Comparison of ENCODE assay signal across 9 cellular contexts in genomic region chr22:45010532-45010900, GRCh38. TPM values are rescaled to one million over a fixed set of nuclear protein-coding genes. Genes with fewer than 3 reads are reported as not detected.
DNase-seq lines count a peak whose midpoint lies in the region; ATAC-seq and TF ChIP-seq lines count a peak whose summit lies in the region.
"Had no signal": no experiment of that assay in that cellular context is flagged by ENCODE, and none has a peak within 500 bp of the region (broad histone marks: within the 10 kb centered on the region; RNA-seq: fewer than 3 reads in every experiment).

No MANE protein-coding gene starts in this region.

- H3K4me1 Mint-ChIP-seq in activated CD4-positive, alpha-beta T cell treated with anti-CD3 and anti-CD28 coated beads for 36 hours: peaks cover 15% of the 10 kb centered on the region
- peaks cover 12% of the 10 kb centered on the region for H3K4me1 Mint-ChIP-seq in activated T-helper 1 cell treated with anti-CD3 and anti-CD28 coated beads, Interleukin-12 subunit alpha, Interleukin-12 subunit beta, Interleukin-2, Interleukin-4 antibody, amounts not matched to agents 30 ng/mL and 10 ng/mL and 1 ng/mL, durations not matched to agents 14 hours and 24 hours and 36 hours (ENCODE audit: low read depth)

- H3K9me3 ChIP-seq in iPS-18c (ENCODE audit: control insufficient read depth, insufficient read depth, low read length) (no peaks in the 10 kb centered on the region), thoracic aorta (no peaks in the 10 kb centered on the region)

- H3K27me3 Mint-ChIP-seq in activated CD4-positive, alpha-beta T cell treated with anti-CD3 and anti-CD28 coated beads for 36 hours: peaks cover 46% of the 10 kb centered on the region
- H3K27me3 Mint-ChIP-seq in activated T-helper 1 cell treated with anti-CD3 and anti-CD28 coated beads, Interleukin-12 subunit alpha, Interleukin-12 subunit beta, Interleukin-2, Interleukin-4 antibody, amounts not matched to agents 30 ng/mL and 10 ng/mL and 1 ng/mL, durations not matched to agents 14 hours and 24 hours and 36 hours (ENCODE audit: insufficient read depth): peaks cover 44% of the 10 kb centered on the region

- H3K27me3 ChIP-seq in thoracic aorta (replicated peaks; ENCODE audit: insufficient read depth): peaks cover 11% of the 10 kb centered on the region

- no peak overlapping the region for H3K27ac Mint-ChIP-seq in activated CD4-positive, alpha-beta T cell treated with anti-CD3 and anti-CD28 coated beads for 36 hours
- H3K27ac Mint-ChIP-seq in activated T-helper 1 cell treated with anti-CD3 and anti-CD28 coated beads, Interleukin-12 subunit alpha, Interleukin-12 subunit beta, Interleukin-2, Interleukin-4 antibody, amounts not matched to agents 30 ng/mL and 10 ng/mL and 1 ng/mL, durations not matched to agents 14 hours and 24 hours and 36 hours: peak overlapping the region; percentile 77

- H3K4me3 ChIP-seq in iPS-18c (ENCODE audit: insufficient read depth, low read depth, low read length) (peak overlapping the region; percentile 76), thoracic aorta (peak overlapping the region; percentile 65)
- H3K4me3 ChIP-seq: K562 had no signal

- intact Hi-C loops in activated CD4-positive, alpha-beta T cell treated with anti-CD3 and anti-CD28 coated beads for 36 hours (cut with DNase I, micrococcal nuclease): loop anchor here in 1 of 2 experiments (2.0 kb wide), 1 partner anchor 54 kb away; no protein-coding TSS in a partner anchor
- intact Hi-C loops in activated T-helper 1 cell treated with anti-CD3 and anti-CD28 coated beads, Interleukin-12 subunit alpha, Interleukin-12 subunit beta, Interleukin-2, Interleukin-4 antibody, amounts not matched to agents 30 ng/mL and 10 ng/mL and 1 ng/mL, durations not matched to agents 14 hours and 24 hours and 36 hours (cut with micrococcal nuclease): loop anchor here (10.0 kb wide), 1 partner anchor 84 kb away; no protein-coding TSS in a partner anchor
- intact Hi-C loops in posterior vena cava (cut with DNase I): no loop called here

- POLR2A ChIA-PET in activated CD4-positive, alpha-beta T cell treated with anti-CD3 and anti-CD28 coated beads for 36 hours (lab: Charles Lee): no interaction called here

- no peaks in the 10 kb centered on the region for H3K9me3 Mint-ChIP-seq in activated CD4-positive, alpha-beta T cell treated with anti-CD3 and anti-CD28 coated beads for 36 hours (ENCODE audit: low read depth)
- no peaks in the 10 kb centered on the region for H3K9me3 Mint-ChIP-seq in activated T-helper 1 cell treated with anti-CD3 and anti-CD28 coated beads, Interleukin-12 subunit alpha, Interleukin-12 subunit beta, Interleukin-2, Interleukin-4 antibody, amounts not matched to agents 30 ng/mL and 10 ng/mL and 1 ng/mL, durations not matched to agents 14 hours and 24 hours and 36 hours

- no peaks in the 10 kb centered on the region for H3K36me3 Mint-ChIP-seq in activated CD4-positive, alpha-beta T cell treated with anti-CD3 and anti-CD28 coated beads for 36 hours (ENCODE audit: low read depth)
- peaks cover 3% of the 10 kb centered on the region for H3K36me3 Mint-ChIP-seq in activated T-helper 1 cell treated with anti-CD3 and anti-CD28 coated beads, Interleukin-12 subunit alpha, Interleukin-12 subunit beta, Interleukin-2, Interleukin-4 antibody, amounts not matched to agents 30 ng/mL and 10 ng/mL and 1 ng/mL, durations not matched to agents 14 hours and 24 hours and 36 hours (ENCODE audit: low read depth)

- peaks cover 13 to 40% of the 10 kb centered on the region in 2 donors for H3K4me1 ChIP-seq in thoracic aorta (ENCODE audit: control insufficient read depth in 1 of 2, low read depth in 2 of 2)

- TF ChIP-seq CTCF in thoracic aorta (IDR thresholded peaks at IDR 0.05): no peak

- peak overlapping the region; percentile 72 for H3K4me3 Mint-ChIP-seq in activated CD4-positive, alpha-beta T cell treated with anti-CD3 and anti-CD28 coated beads for 36 hours
- H3K4me3 Mint-ChIP-seq in activated T-helper 1 cell treated with anti-CD3 and anti-CD28 coated beads, Interleukin-12 subunit alpha, Interleukin-12 subunit beta, Interleukin-2, Interleukin-4 antibody, amounts not matched to agents 30 ng/mL and 10 ng/mL and 1 ng/mL, durations not matched to agents 14 hours and 24 hours and 36 hours: peak overlapping the region; percentile 85

- no peak overlapping the region for H3K27ac ChIP-seq in thoracic aorta

- no peak for ATAC-seq in activated CD4-positive, alpha-beta T cell treated with anti-CD3 and anti-CD28 coated beads for 36 hours
- ATAC-seq in thoracic aorta (ENCODE audit: insufficient number of reproducible peaks, low FRiP score, low read depth) (no peak), HG02571 (IDR thresholded peaks at IDR 0.05; ENCODE audit: unreplicated experiment) (no peak)
- ATAC-seq: K562 had no signal

- no peak for DNase-seq in activated CD4-positive, alpha-beta T cell treated with anti-CD3 and anti-CD28 coated beads for 36 hours
- no peak for DNase-seq in activated CD4-positive, alpha-beta T cell treated with anti-CD3 and anti-CD28 coated beads for 48 hours
- DNase-seq in activated T-helper 1 cell treated with anti-CD3 and anti-CD28 coated beads, Interleukin-12 subunit alpha, Interleukin-12 subunit beta, Interleukin-2, Interleukin-4 antibody, amounts not matched to agents 30 ng/mL and 10 ng/mL and 1 ng/mL, durations not matched to agents 14 hours and 24 hours and 36 hours (ENCODE audit: low spot score): no peak
- DNase-seq in thoracic aorta (ENCODE audit: low spot score) (no peak), posterior vena cava (ENCODE audit: low spot score) (no peak), dedifferentiated amniotic fluid mesenchymal stem cell (ENCODE audit: extremely low spot score) (no peak)

- no peaks in the 10 kb centered on the region for H3K36me3 ChIP-seq in thoracic aorta

- CTCF ChIA-PET in activated CD4-positive, alpha-beta T cell treated with anti-CD3 and anti-CD28 coated beads for 36 hours (lab: Charles Lee): interaction anchor here (0.8 kb wide), 1 partner anchor 42 kb away, joined by 3 read pairs; no protein-coding TSS in a partner anchor

RNA-seq across cellular contexts. Expression of gene PHF21B, which starts 0.7 kb away (rescaled TPM):
- total RNA-seq in activated CD4-positive, alpha-beta T cell treated with anti-CD3 and anti-CD28 coated beads for 36 hours: not detected
- total RNA-seq in activated T-helper 1 cell treated with anti-CD3 and anti-CD28 coated beads, Interleukin-12 subunit alpha, Interleukin-12 subunit beta, Interleukin-2, Interleukin-4 antibody, amounts not matched to agents 30 ng/mL and 10 ng/mL and 1 ng/mL, durations not matched to agents 14 hours and 24 hours and 36 hours: 0.21 TPM in 1 of 2 replicates, not detected in the other
- total RNA-seq in thoracic aorta (1 to 10 TPM in 1 of 2 donors, not detected in 1; 2.1 TPM), posterior vena cava (under 1 TPM; 0.32 to 0.38 TPM)
- total RNA-seq: K562 had no signal
